Comparison of ENCODE assay signal across 15 cellular contexts in genomic region chr5:3349704-3350565, GRCh38.
"Had no signal": no experiment of that assay in that cellular context is flagged by ENCODE, and none has a peak within 500 bp of the region (broad histone marks: within the 10 kb centered on the region; RNA-seq: fewer than 3 reads in every experiment).

No MANE protein-coding gene starts in this region.

- H3K27me3 Mint-ChIP-seq: activated CD4-positive, alpha-beta T cell treated with anti-CD3 and anti-CD28 coated beads for 36 hours; activated CD8-positive, alpha-beta T cell treated with anti-CD3 and anti-CD28 coated beads for 36 hours; dendritic cell treated with granulocyte-macrophage colony-stimulating factor and Interleukin-4, amounts not matched to agents 40 ng/mL and 50 ng/mL, for 4 days had no signal

- H3K36me3 Mint-ChIP-seq: activated naive CD4-positive, alpha-beta T cell treated with anti-CD3 and anti-CD28 coated beads, Interleukin-2, amount 50 U/mL, for 24 hours; T-cell had no signal

- DNase-seq: activated CD4-positive, alpha-beta T cell treated with anti-CD3 and anti-CD28 coated beads for 36 hours; activated CD8-positive, alpha-beta T cell treated with anti-CD3 and anti-CD28 coated beads for 36 hours; activated T-cell treated with anti-CD3 and anti-CD28 coated beads for 4 hours; body of pancreas; foreskin fibroblast; mesendoderm; right cardiac atrium; stimulated activated CD4-positive, alpha-beta T cell treated with anti-CD3 and anti-CD28 coated beads, Interleukin-2, amount 100 ng/mL, for 24 hours; stimulated activated naive CD4-positive, alpha-beta T cell treated with Interleukin-2 at 50 U/mL for 16 hours; testis; WERI-Rb-1 had no signal

- H3K9me3 Mint-ChIP-seq: activated CD8-positive, alpha-beta T cell treated with anti-CD3 and anti-CD28 coated beads for 36 hours; activated naive CD4-positive, alpha-beta T cell treated with anti-CD3 and anti-CD28 coated beads, Interleukin-2, amount 50 U/mL, for 24 hours had no signal

- H3K4me1 Mint-ChIP-seq: activated CD4-positive, alpha-beta T cell treated with anti-CD3 and anti-CD28 coated beads for 36 hours; activated naive CD4-positive, alpha-beta T cell treated with anti-CD3 and anti-CD28 coated beads, Interleukin-2, amount 50 U/mL, for 24 hours; T-cell had no signal

- ATAC-seq: activated CD4-positive, alpha-beta T cell treated with anti-CD3 and anti-CD28 coated beads for 36 hours; activated CD8-positive, alpha-beta T cell treated with anti-CD3 and anti-CD28 coated beads for 36 hours; body of pancreas; T-cell had no signal

- H3K4me3 Mint-ChIP-seq: activated CD4-positive, alpha-beta T cell treated with anti-CD3 and anti-CD28 coated beads for 36 hours; activated CD8-positive, alpha-beta T cell treated with anti-CD3 and anti-CD28 coated beads for 36 hours; activated naive CD4-positive, alpha-beta T cell treated with anti-CD3 and anti-CD28 coated beads, Interleukin-2, amount 50 U/mL, for 24 hours; dendritic cell treated with granulocyte-macrophage colony-stimulating factor and Interleukin-4, amounts not matched to agents 40 ng/mL and 50 ng/mL, for 4 days; T-cell had no signal

- H3K27ac Mint-ChIP-seq: activated CD4-positive, alpha-beta T cell treated with anti-CD3 and anti-CD28 coated beads for 36 hours; activated CD8-positive, alpha-beta T cell treated with anti-CD3 and anti-CD28 coated beads for 36 hours; activated naive CD4-positive, alpha-beta T cell treated with anti-CD3 and anti-CD28 coated beads, Interleukin-2, amount 50 U/mL, for 24 hours; activated T-helper 2 cell treated with anti-CD3 and anti-CD28 coated beads, Interferon-gamma antibody, Interleukin-2, Interleukin-4, amounts not matched to agents 10 μg/mL and 5 μg/mL and 100 μg/mL, durations not matched to agents 14 hours and 24 hours and 36 hours; dendritic cell treated with granulocyte-macrophage colony-stimulating factor and Interleukin-4, amounts not matched to agents 40 ng/mL and 50 ng/mL, for 4 days; T-cell had no signal
